1 cellular context compared by ENCODE assay signal in the genomic region with DNA sequence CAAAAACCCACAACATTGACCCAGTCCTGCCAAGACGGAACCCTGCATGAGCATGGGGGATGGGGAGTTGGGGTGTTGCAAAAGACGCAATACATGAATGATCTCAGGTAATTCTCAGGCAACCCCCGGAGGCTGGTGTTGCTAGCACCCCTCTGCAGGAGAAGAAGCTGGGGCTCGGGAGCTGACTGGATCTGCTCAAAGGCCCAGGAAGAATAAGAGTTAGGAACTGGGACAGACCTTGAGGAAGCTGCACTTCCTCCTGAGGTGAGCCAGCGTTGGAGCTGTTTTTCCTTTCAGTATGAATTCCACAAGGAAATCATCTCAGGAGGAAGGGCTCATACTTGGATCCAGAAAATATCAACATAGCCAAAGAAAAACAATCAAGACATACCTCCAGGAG.
TF ChIP-seq lines count a peak whose summit lies in the region.

A gene with protein sequence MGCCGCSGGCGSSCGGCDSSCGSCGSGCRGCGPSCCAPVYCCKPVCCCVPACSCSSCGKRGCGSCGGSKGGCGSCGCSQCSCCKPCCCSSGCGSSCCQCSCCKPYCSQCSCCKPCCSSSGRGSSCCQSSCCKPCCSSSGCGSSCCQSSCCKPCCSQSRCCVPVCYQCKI (plus strand): TSS at position 301 of the 400 bp plus-strand sequence. CDS start 238 bp downstream, outside the sequence.

TF ChIP-seq in H1, 55 proteins besides CTCF, POLR2A, EP300 and RAD21:
- TF ChIP-seq CEBPB (IDR thresholded peaks at IDR 0.05; ENCODE audit: low read depth, low read length) (no peak), SIN3A (conservative IDR thresholded peaks at IDR 0.05 in 1 of 2, IDR thresholded peaks at IDR 0.05 in 1 of 2; ENCODE audit: low read depth in 1 of 2, low read length in 2 of 2) (no peak), JUN (IDR thresholded peaks at IDR 0.05; ENCODE audit: low read depth, low read length) (no peak), CBX5 (IDR thresholded peaks at IDR 0.05; ENCODE audit: low read depth, low read length) (no peak), SP4 (IDR thresholded peaks at IDR 0.05; ENCODE audit: low read length) (no peak), CBX8 (IDR thresholded peaks at IDR 0.05; ENCODE audit: borderline replicate concordance, low read depth, low read length) (no peak), POLR2AphosphoS5 (IDR thresholded peaks at IDR 0.05; ENCODE audit: low read depth, low read length) (no peak), PHF8 (conservative IDR thresholded peaks at IDR 0.05; ENCODE audit: low read depth, low read length) (no peak), SRF (IDR thresholded peaks at IDR 0.05; ENCODE audit: low read depth, low read length) (no peak), GABPA (IDR thresholded peaks at IDR 0.05; ENCODE audit: borderline replicate concordance, insufficient read depth, low read length) (no peak), TCF12 (IDR thresholded peaks at IDR 0.05; ENCODE audit: low read depth, low read length) (no peak), HDAC2 (IDR thresholded peaks at IDR 0.05; ENCODE audit: borderline replicate concordance in 1 of 2, low read depth in 2 of 2, low read length in 2 of 2) (no peak), BRCA1 (IDR thresholded peaks at IDR 0.05; ENCODE audit: low read depth, low read length) (no peak), TBP (IDR thresholded peaks at IDR 0.05; ENCODE audit: low read depth, low read length) (no peak), SUZ12 (IDR thresholded peaks at IDR 0.05; ENCODE audit: low read length) (no peak), CREB1 (IDR thresholded peaks at IDR 0.05) (no peak)
